9 cellular contexts compared by ENCODE assay signal in genomic region chr22:21666786-21667185, GRCh38. TPM values are rescaled to one million over a fixed set of nuclear protein-coding genes. Genes with fewer than 3 reads are reported as not detected.
DNase-seq lines count a peak whose midpoint lies in the region; ATAC-seq, FAIRE-seq and TF ChIP-seq lines count a peak whose summit lies in the region.
"Had no signal": no experiment of that assay in that cellular context is flagged by ENCODE, and none has a peak within 500 bp of the region (broad histone marks: within the 10 kb centered on the region; RNA-seq: fewer than 3 reads in every experiment).

No MANE protein-coding gene starts in this region.

- no peak for ATAC-seq in activated T-helper 17 cell treated with anti-CD3 and anti-CD28 coated beads, Interleukin-2, amount 50 U/mL, for 72 hours (replicated peaks)
- no peak for ATAC-seq in thoracic aorta (ENCODE audit: insufficient number of reproducible peaks, low FRiP score, low read depth)
- ATAC-seq in GM18873 (IDR thresholded peaks at IDR 0.05; ENCODE audit: low FRiP score, unreplicated experiment) = no peak

- no peaks in the 10 kb centered on the region for H3K27me3 Mint-ChIP-seq in activated CD4-positive, alpha-beta T cell treated with anti-CD3 and anti-CD28 coated beads, Interleukin-2, amount 10 ng/mL, durations not matched to agents 24 days and 14 days
- no peaks in the 10 kb centered on the region for H3K27me3 Mint-ChIP-seq in activated T-helper 17 cell treated with anti-CD3 and anti-CD28 coated beads, Interleukin-2, amount 50 U/mL, for 72 hours

- peaks cover 22% of the 10 kb centered on the region for H3K4me1 Mint-ChIP-seq in activated CD4-positive, alpha-beta T cell treated with anti-CD3 and anti-CD28 coated beads, Interleukin-2, amount 10 ng/mL, durations not matched to agents 24 days and 14 days
- peaks cover 14% of the 10 kb centered on the region for H3K4me1 Mint-ChIP-seq in activated T-helper 17 cell treated with anti-CD3 and anti-CD28 coated beads, Interleukin-2, amount 50 U/mL, for 72 hours

- H3K9ac ChIP-seq in kidney (ENCODE audit: low read length in 2 of 2) = no peak overlapping the region

- H3K27ac Mint-ChIP-seq in activated CD4-positive, alpha-beta T cell treated with anti-CD3 and anti-CD28 coated beads, Interleukin-2, amount 10 ng/mL, durations not matched to agents 24 days and 14 days = peak overlapping the region; percentile 96
- peak overlapping the region; percentile 96 for H3K27ac Mint-ChIP-seq in activated T-helper 17 cell treated with anti-CD3 and anti-CD28 coated beads, Interleukin-2, amount 50 U/mL, for 72 hours

- intact Hi-C loops in activated CD4-positive, alpha-beta T cell treated with anti-CD3 and anti-CD28 coated beads, Interleukin-2, amount 10 ng/mL, durations not matched to agents 24 days and 14 days (cut with micrococcal nuclease) = loop anchor here (1.0 kb wide), 1 partner anchor 69 kb away; the partner anchor contains the start of gene YPEL1
- intact Hi-C loops in kidney (cut with DNase I) = no loop called here

- H3K9me3 Mint-ChIP-seq in activated CD4-positive, alpha-beta T cell treated with anti-CD3 and anti-CD28 coated beads, Interleukin-2, amount 10 ng/mL, durations not matched to agents 24 days and 14 days = no peaks in the 10 kb centered on the region
- no peaks in the 10 kb centered on the region for H3K9me3 Mint-ChIP-seq in activated T-helper 17 cell treated with anti-CD3 and anti-CD28 coated beads, Interleukin-2, amount 50 U/mL, for 72 hours

- peaks cover 0 to 2% of the 10 kb centered on the region in 2 donors for H3K4me1 ChIP-seq in kidney (ENCODE audit: control insufficient read depth in 1 of 2, insufficient read depth in 1 of 2, low read depth in 1 of 2, low read length in 2 of 2)
- H3K4me1 ChIP-seq in thoracic aorta (ENCODE audit: control insufficient read depth in 1 of 2, low read depth in 2 of 2) = peaks cover 0 to 16% of the 10 kb centered on the region in 2 donors

- no peaks in the 10 kb centered on the region for H3K27me3 ChIP-seq in thoracic aorta (replicated peaks; ENCODE audit: insufficient read depth)

- H3K4me3 ChIP-seq in kidney (ENCODE audit: low read length in 2 of 2) (peak overlapping the region; percentile 69 to 77), thoracic aorta (peak overlapping the region; percentile 88)

- no peak for FAIRE-seq in kidney (lab: Jason Lieb, UNC)

- TF ChIP-seq CTCF in kidney (IDR thresholded peaks at IDR 0.05; ENCODE audit: borderline replicate concordance, extremely low read depth, insufficient read depth) = no peak
- TF ChIP-seq CTCF in thoracic aorta (IDR thresholded peaks at IDR 0.05) = no peak

- DNase-seq in activated CD4-positive, alpha-beta T cell treated with anti-CD3 and anti-CD28 coated beads, Interleukin-2, amount 10 ng/mL, durations not matched to agents 24 days and 14 days = no peak
- DNase-seq in activated CD4-positive, alpha-beta T cell treated with anti-CD3 and anti-CD28 coated beads, Interleukin-2, amount 50 U/mL, for 48 hours = no peak
- DNase-seq in kidney (no peak), thoracic aorta (ENCODE audit: low spot score) (no peak), HCEC 1CT (no peak), HuH-7.5 (ENCODE audit: low spot score) (no peak)

- H3K36me3 ChIP-seq in kidney (ENCODE audit: control insufficient read depth in 1 of 2, insufficient read depth in 2 of 2, low read length in 2 of 2) (peaks cover 7 to 10% of the 10 kb centered on the region in 2 donors), thoracic aorta (peaks cover 12% of the 10 kb centered on the region)

- peak overlapping the region; percentile 93 for H3K4me3 Mint-ChIP-seq in activated CD4-positive, alpha-beta T cell treated with anti-CD3 and anti-CD28 coated beads, Interleukin-2, amount 10 ng/mL, durations not matched to agents 24 days and 14 days
- H3K4me3 Mint-ChIP-seq in activated T-helper 17 cell treated with anti-CD3 and anti-CD28 coated beads, Interleukin-2, amount 50 U/mL, for 72 hours = peak overlapping the region; percentile 99

- H3K9me3 ChIP-seq in kidney (ENCODE audit: control insufficient read depth in 1 of 2, low read length in 2 of 2) (no peaks in the 10 kb centered on the region), thoracic aorta (no peaks in the 10 kb centered on the region)

- no peak overlapping the region for H3K27ac ChIP-seq in kidney (ENCODE audit: low read depth in 2 of 2, low read length in 2 of 2)
- H3K27ac ChIP-seq in thoracic aorta = peak overlapping the region in 1 of 2 donors; percentile 89

- H3K36me3 Mint-ChIP-seq in activated CD4-positive, alpha-beta T cell treated with anti-CD3 and anti-CD28 coated beads, Interleukin-2, amount 10 ng/mL, durations not matched to agents 24 days and 14 days (ENCODE audit: low read depth) = peaks cover 16% of the 10 kb centered on the region
- peaks cover 28% of the 10 kb centered on the region for H3K36me3 Mint-ChIP-seq in activated T-helper 17 cell treated with anti-CD3 and anti-CD28 coated beads, Interleukin-2, amount 50 U/mL, for 72 hours (ENCODE audit: low read depth)

RNA-seq across cellular contexts. Expression of gene PPIL2, which starts 1.0 kb away (rescaled TPM):
- 53.1 and 55.9 TPM in 2 replicates for total RNA-seq in activated CD4-positive, alpha-beta T cell treated with anti-CD3 and anti-CD28 coated beads, Interleukin-2, amount 10 ng/mL, durations not matched to agents 24 days and 14 days
- total RNA-seq in activated T-helper 17 cell treated with anti-CD3 and anti-CD28 coated beads, Interleukin-2, amount 50 U/mL, for 72 hours = 10 to 100 TPM; 37.0 to 50.0 TPM
- total RNA-seq in kidney = 46.9 TPM
- 31.6 TPM for polyA plus RNA-seq in kidney (ENCODE audit: insufficient read depth, low read depth, low replicate concordance)
- 10 to 100 TPM; 32.0 to 33.7 TPM for total RNA-seq in thoracic aorta

RNA-seq across cellular contexts. Expression of gene SDF2L1, which starts 24.7 kb away (rescaled TPM):
- total RNA-seq in activated CD4-positive, alpha-beta T cell treated with anti-CD3 and anti-CD28 coated beads, Interleukin-2, amount 10 ng/mL, durations not matched to agents 24 days and 14 days = 94.3 and 103 TPM in 2 replicates
- 10 to 100 TPM; 15.3 to 48.5 TPM for total RNA-seq in activated T-helper 17 cell treated with anti-CD3 and anti-CD28 coated beads, Interleukin-2, amount 50 U/mL, for 72 hours
- total RNA-seq in kidney = 56.1 TPM
- 79.6 TPM for polyA plus RNA-seq in kidney (ENCODE audit: insufficient read depth, low read depth, low replicate concordance)
- 10 to 100 TPM; 40.9 to 54.0 TPM for total RNA-seq in thoracic aorta

RNA-seq across cellular contexts. Expression of gene CCDC116, which starts 34.2 kb away (rescaled TPM):
- total RNA-seq in activated CD4-positive, alpha-beta T cell treated with anti-CD3 and anti-CD28 coated beads, Interleukin-2, amount 10 ng/mL, durations not matched to agents 24 days and 14 days = 0.40 and 0.51 TPM in 2 replicates
- total RNA-seq in activated T-helper 17 cell treated with anti-CD3 and anti-CD28 coated beads, Interleukin-2, amount 50 U/mL, for 72 hours = under 1 TPM; 0.29 to 0.37 TPM
- total RNA-seq in kidney (0.22 TPM), thoracic aorta (under 1 TPM in 1 of 2 donors, not detected in 1; 0.71 TPM)
- 0.22 TPM for polyA plus RNA-seq in kidney (ENCODE audit: insufficient read depth, low read depth, low replicate concordance)
- total RNA-seq: temporal lobe had no signal

RNA-seq across cellular contexts. Expression of gene YDJC, which starts 37.0 kb away (rescaled TPM):
- total RNA-seq in activated CD4-positive, alpha-beta T cell treated with anti-CD3 and anti-CD28 coated beads, Interleukin-2, amount 10 ng/mL, durations not matched to agents 24 days and 14 days = 54.2 and 56.1 TPM in 2 replicates
- total RNA-seq in activated T-helper 17 cell treated with anti-CD3 and anti-CD28 coated beads, Interleukin-2, amount 50 U/mL, for 72 hours = 10 to 100 TPM; 28.9 to 56.6 TPM
- total RNA-seq in kidney = 24.7 TPM
- polyA plus RNA-seq in kidney (ENCODE audit: insufficient read depth, low read depth, low replicate concordance) = 28.2 TPM
- 10 to 100 TPM; 18.3 to 32.3 TPM for total RNA-seq in thoracic aorta
